In the genomic region with DNA sequence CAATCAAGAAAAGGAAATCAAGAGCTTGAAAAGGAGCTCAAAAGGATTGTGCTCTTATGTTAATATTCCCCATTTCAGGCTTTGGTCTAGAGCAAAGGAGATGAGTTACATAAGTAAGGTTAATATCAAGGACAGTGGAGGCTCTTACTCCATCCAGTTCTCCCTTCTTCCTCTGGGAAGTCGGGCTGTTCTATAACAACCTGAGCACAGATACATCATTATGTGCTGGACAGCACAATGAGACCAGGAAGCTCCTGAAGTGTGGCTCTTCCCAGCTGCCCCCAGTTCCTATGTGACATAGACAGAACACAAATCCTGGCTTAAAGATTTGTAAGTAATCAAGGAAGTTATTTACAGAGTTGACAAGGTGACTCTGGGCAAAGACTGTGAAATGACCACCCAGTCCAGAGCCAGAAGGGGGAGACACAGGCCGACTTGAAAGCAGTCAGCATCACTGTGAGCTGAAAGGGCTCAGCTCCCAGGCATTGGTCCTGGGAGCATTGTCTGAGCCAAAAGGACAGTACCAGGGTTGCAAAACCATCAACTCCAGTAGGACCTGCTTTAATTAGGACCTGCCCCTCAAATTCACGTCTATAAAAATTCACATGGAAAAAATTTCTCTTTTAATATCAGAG, we compare ENCODE assay signal across 8 cellular contexts.
A peak's percentile ranks its signal among the peaks of the same experiment; 100 is the strongest.
DNase-seq lines count a peak whose midpoint lies in the region; ATAC-seq and TF ChIP-seq lines count a peak whose summit lies in the region.

No MANE protein-coding gene starts in this region.

- no peak overlapping the region for H3K9ac ChIP-seq in OCI-LY1 (ENCODE audit: low read length)

- TF ChIP-seq POLR2A in esophagus muscularis mucosa (IDR thresholded peaks at IDR 0.05; ENCODE audit: low read depth), result no peak

- DNase-seq in A673 (ENCODE audit: low spot score), result peak; percentile 73
- DNase-seq in esophagus muscularis mucosa (ENCODE audit: extremely low spot score), result no peak
- DNase-seq in nephron progenitor cell, result peak; percentile 57
- DNase-seq in NCI-H2081 treated with DMSO at 0.1 percent for 48 hours (lab: John Stamatoyannopoulos, UW), result no peak

- H4K20me1 ChIP-seq in OCI-LY1 (ENCODE audit: insufficient read depth, low read length), result no peaks in the 10 kb centered on the region

- H3K9me2 ChIP-seq in OCI-LY1 (ENCODE audit: low read depth, low read length), result no peaks in the 10 kb centered on the region

- no peaks in the 10 kb centered on the region for H3K79me2 ChIP-seq in OCI-LY1 (ENCODE audit: insufficient read depth, low read length)

- no peaks in the 10 kb centered on the region for H3F3A ChIP-seq in OCI-LY1 (ENCODE audit: insufficient read depth, low read length)

- peaks cover 11% of the 10 kb centered on the region for H3K4me1 Mint-ChIP-seq in nephron progenitor cell

- 34% methylated on average over 3 of the region's 3 CpGs for WGBS in esophagus muscularis mucosa

- H3K4me3 ChIP-seq in A673 (ENCODE audit: low read depth, low read length, poor library complexity, severe bottlenecking) (no peak overlapping the region), OCI-LY1 (ENCODE audit: low read depth, low read length, poor library complexity, severe bottlenecking) (no peak overlapping the region), esophagus muscularis mucosa (no peak overlapping the region)

- no peaks in the 10 kb centered on the region for H3K9me3 ChIP-seq in A673 (ENCODE audit: low read depth, low read length, poor library complexity, severe bottlenecking)
- H3K9me3 ChIP-seq in OCI-LY1 (ENCODE audit: low read length), result no peaks in the 10 kb centered on the region
- H3K9me3 ChIP-seq in esophagus muscularis mucosa, result no peaks in the 10 kb centered on the region

- TF ChIP-seq CTCF in A673 (conservative IDR thresholded peaks at IDR 0.05; ENCODE audit: low read depth, low read length) (peak; percentile 73), OCI-LY1 (IDR thresholded peaks at IDR 0.05; ENCODE audit: low read length) (peak; percentile 28; the same call in 1 of the 2 replicates), esophagus muscularis mucosa (IDR thresholded peaks at IDR 0.05) (peak; percentile 72 to 82 (median 76)), nephron progenitor cell (IDR thresholded peaks at IDR 0.05) (peak; percentile 53)

- H2AFZ ChIP-seq in OCI-LY1 (ENCODE audit: low read length), result no peak overlapping the region

- CTCF ChIA-PET in A673 (lab: Charles Lee), result interaction anchor here (0.6 kb wide), 1 partner anchor 984 kb away, joined by 3 read pairs; no protein-coding TSS in a partner anchor

- H3K4me1 ChIP-seq in A673 (ENCODE audit: insufficient read depth, low read length, poor library complexity, severe bottlenecking), result no peaks in the 10 kb centered on the region
- no peaks in the 10 kb centered on the region for H3K4me1 ChIP-seq in OCI-LY1 (ENCODE audit: insufficient read depth, low read length, severe bottlenecking)
- peaks cover 0 to 18% (median 15%) of the 10 kb centered on the region in 4 donors for H3K4me1 ChIP-seq in esophagus muscularis mucosa

- peak; percentile 53 for ATAC-seq in GM19351 (IDR thresholded peaks at IDR 0.05; ENCODE audit: unreplicated experiment)
- ATAC-seq in GM21423 (IDR thresholded peaks at IDR 0.05; ENCODE audit: unreplicated experiment), result no peak
- ATAC-seq in HG03039 (IDR thresholded peaks at IDR 0.05; ENCODE audit: unreplicated experiment), result no peak

- intact Hi-C loops in A673 (cut with micrococcal nuclease; ENCODE audit: unreplicated experiment), result loop anchor here (5.0 to 10.0 kb wide), 4 partner anchors 118 to 525 kb away; no protein-coding TSS in a partner anchor
- intact Hi-C loops in esophagus muscularis mucosa (cut with DNase I), result loop anchor here (2.0 kb wide), 1 partner anchor 984 kb away; no protein-coding TSS in a partner anchor

- BruUV-seq in A673 (replicated peaks; lab: Mats Ljungman, UMichigan), result no TSS peak

- no peak overlapping the region for H3K27ac Mint-ChIP-seq in nephron progenitor cell

- no peak overlapping the region for H3K4me2 ChIP-seq in OCI-LY1 (ENCODE audit: low read length)

- POLR2A ChIA-PET in A673 (lab: Charles Lee; ENCODE audit: low non-redundant PET), result no interaction called here

- no peak overlapping the region for H3K4me3 Mint-ChIP-seq in nephron progenitor cell

- H3K27ac ChIP-seq in A673 (ENCODE audit: low read depth, low read length, poor library complexity, severe bottlenecking) (no peak overlapping the region), OCI-LY1 (ENCODE audit: low read depth, low read length, poor library complexity, severe bottlenecking) (no peak overlapping the region), esophagus muscularis mucosa (replicated peaks in 1 of 4) (peak overlapping the region in 3 of 4 donors; percentile 6 to 30 (median 24))

- no peaks in the 10 kb centered on the region for H3K27me3 ChIP-seq in A673 (replicated peaks; ENCODE audit: insufficient read depth, low read depth, low read length, poor library complexity)
- H3K27me3 ChIP-seq in OCI-LY1 (ENCODE audit: insufficient read depth, low read length), result no peaks in the 10 kb centered on the region
- H3K27me3 ChIP-seq in esophagus muscularis mucosa, result no peaks in the 10 kb centered on the region

- H3K36me3 Mint-ChIP-seq in nephron progenitor cell (ENCODE audit: low read depth), result no peaks in the 10 kb centered on the region

- no peaks in the 10 kb centered on the region for H3K36me3 ChIP-seq in A673 (ENCODE audit: insufficient read depth, low read length, poor library complexity, severe bottlenecking)
- no peaks in the 10 kb centered on the region for H3K36me3 ChIP-seq in OCI-LY1 (ENCODE audit: insufficient read depth, low read length)
- H3K36me3 ChIP-seq in esophagus muscularis mucosa, result no peaks in the 10 kb centered on the region

- no peaks in the 10 kb centered on the region for H3K9me3 Mint-ChIP-seq in nephron progenitor cell

- H3K27me3 Mint-ChIP-seq in nephron progenitor cell (ENCODE audit: low read depth, poor library complexity), result no peaks in the 10 kb centered on the region

- TF ChIP-seq EP300 in esophagus muscularis mucosa (IDR thresholded peaks at IDR 0.05), result no peak

Comparison
In these comparisons a context has a peak if more than half of its experiments do, and no peak if none do; other contexts are left out.
1. DNase-seq: peak in A673 (single experiment) and nephron progenitor cell (single experiment); none in esophagus muscularis mucosa (single experiment) and NCI-H2081 treated with DMSO at 0.1 percent for 48 hours (single experiment).
2. H3K27ac ChIP-seq: peak in esophagus muscularis mucosa (3 of 4); none in A673 (single experiment) and OCI-LY1 (single experiment).
3. Peak in every context shown above with its lines, with median percentiles within 50 percentile points of each other: CTCF ChIP-seq.